In the genomic region with DNA sequence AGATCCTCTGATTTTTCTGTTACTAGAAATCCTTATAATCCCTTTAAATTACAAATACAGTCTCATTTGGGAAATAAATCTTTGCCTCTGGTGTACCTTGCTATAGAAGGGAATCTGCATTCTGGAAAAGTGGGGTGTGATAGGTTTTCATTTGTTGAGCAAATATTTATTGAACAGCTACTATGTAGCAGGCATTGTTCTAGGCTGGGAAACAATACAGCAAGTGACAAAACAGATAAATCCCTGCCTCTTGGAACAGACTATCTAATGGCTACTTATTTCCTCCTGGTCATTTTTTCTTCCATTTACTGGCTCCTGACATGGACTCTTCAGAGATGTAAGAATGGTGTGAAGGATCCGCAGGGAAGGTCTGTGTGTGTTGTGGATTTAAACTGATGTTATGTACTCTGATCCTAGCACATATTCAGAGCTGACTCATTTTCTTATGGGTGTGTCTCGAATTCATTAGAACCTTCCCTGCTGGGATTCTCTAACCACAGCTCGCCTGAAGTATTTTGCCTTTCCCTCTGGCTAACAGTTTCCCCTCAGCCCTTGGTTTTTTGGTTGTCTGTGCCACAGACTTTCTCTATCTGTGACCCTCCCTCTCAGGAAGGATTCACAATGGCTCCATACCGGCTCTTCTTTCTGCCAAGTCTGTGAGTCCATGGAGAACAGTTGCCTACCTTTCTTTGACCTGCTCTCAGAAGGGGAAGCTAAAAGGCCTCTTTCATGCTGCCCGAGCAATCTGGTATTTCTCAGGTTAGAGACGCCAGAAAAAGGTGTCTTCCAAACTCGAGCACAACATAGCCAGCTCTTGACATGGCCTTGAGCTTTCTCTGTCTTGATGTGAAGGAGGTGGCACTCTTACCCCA, we compare ENCODE assay signal across 1 cellular context.
TF ChIP-seq lines count a peak whose summit lies in the region.

No MANE protein-coding gene starts in this region.

TF ChIP-seq in WTC11, 78 proteins besides CTCF, POLR2A, EP300 and RAD21 (continued from another document):
- TF ChIP-seq, protein P1, sequence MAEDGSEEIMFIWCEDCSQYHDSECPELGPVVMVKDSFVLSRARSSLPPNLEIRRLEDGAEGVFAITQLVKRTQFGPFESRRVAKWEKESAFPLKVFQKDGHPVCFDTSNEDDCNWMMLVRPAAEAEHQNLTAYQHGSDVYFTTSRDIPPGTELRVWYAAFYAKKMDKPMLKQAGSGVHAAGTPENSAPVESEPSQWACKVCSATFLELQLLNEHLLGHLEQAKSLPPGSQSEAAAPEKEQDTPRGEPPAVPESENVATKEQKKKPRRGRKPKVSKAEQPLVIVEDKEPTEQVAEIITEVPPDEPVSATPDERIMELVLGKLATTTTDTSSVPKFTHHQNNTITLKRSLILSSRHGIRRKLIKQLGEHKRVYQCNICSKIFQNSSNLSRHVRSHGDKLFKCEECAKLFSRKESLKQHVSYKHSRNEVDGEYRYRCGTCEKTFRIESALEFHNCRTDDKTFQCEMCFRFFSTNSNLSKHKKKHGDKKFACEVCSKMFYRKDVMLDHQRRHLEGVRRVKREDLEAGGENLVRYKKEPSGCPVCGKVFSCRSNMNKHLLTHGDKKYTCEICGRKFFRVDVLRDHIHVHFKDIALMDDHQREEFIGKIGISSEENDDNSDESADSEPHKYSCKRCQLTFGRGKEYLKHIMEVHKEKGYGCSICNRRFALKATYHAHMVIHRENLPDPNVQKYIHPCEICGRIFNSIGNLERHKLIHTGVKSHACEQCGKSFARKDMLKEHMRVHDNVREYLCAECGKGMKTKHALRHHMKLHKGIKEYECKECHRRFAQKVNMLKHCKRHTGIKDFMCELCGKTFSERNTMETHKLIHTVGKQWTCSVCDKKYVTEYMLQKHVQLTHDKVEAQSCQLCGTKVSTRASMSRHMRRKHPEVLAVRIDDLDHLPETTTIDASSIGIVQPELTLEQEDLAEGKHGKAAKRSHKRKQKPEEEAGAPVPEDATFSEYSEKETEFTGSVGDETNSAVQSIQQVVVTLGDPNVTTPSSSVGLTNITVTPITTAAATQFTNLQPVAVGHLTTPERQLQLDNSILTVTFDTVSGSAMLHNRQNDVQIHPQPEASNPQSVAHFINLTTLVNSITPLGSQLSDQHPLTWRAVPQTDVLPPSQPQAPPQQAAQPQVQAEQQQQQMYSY (CRISPR knock-in tag; IDR thresholded peaks at IDR 0.05), result no peak
- TF ChIP-seq NR3C1 (CRISPR knock-in tag; conservative IDR thresholded peaks at IDR 0.05; ENCODE audit: low read depth), result no peak
